ENCODE assay signal across 22 cellular contexts in the genomic region with DNA sequence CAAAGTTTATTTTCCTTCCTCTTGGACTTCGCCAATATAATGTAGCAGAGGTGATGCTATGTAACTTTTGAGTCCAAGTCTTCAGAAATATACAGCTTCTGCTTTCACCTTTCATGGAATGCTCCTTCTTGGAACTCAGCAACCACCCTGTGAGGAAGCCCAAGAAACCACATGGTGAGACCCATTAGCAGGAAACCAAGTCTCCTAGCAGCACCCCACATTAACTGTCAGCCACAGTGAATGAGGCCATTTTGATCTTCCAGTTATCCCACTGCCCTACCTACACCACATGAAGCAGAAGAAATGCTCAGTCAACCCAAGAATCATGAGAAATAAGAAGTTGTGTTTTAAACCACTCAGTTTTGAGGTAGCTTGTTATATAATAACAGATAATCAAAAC.
"Had no signal": no experiment of that assay in that cellular context is flagged by ENCODE, and none has a peak within 500 bp of the region (broad histone marks: within the 10 kb centered on the region; RNA-seq: fewer than 3 reads in every experiment).

No MANE protein-coding gene starts in this region.

- H3K4me1 Mint-ChIP-seq: endodermal cell, mesothelial cell of epicardium, naive B cell had no signal

- H3K27me3 Mint-ChIP-seq: dendritic cell treated with granulocyte-macrophage colony-stimulating factor and Interleukin-4, amounts not matched to agents 40 ng/mL and 50 ng/mL, for 4 days; effector memory CD8-positive, alpha-beta T cell; naive B cell had no signal

- H3K36me3 ChIP-seq: colonic mucosa, heart right ventricle, left lung, lower lobe of right lung had no signal

- H3K9me3 Mint-ChIP-seq: endodermal cell, mesothelial cell of epicardium had no signal

- H3K27ac ChIP-seq: colonic mucosa, epithelial cell of prostate, foreskin keratinocyte, heart right ventricle, left lung, lower lobe of right lung had no signal

- H3K36me3 Mint-ChIP-seq: mesothelial cell of epicardium, naive B cell had no signal

- H3K9me3 ChIP-seq: colonic mucosa, heart right ventricle, left lung, lower lobe of right lung, mucosa of descending colon had no signal

- H3K4me3 Mint-ChIP-seq: dendritic cell treated with granulocyte-macrophage colony-stimulating factor and Interleukin-4, amounts not matched to agents 40 ng/mL and 50 ng/mL, for 4 days; effector memory CD8-positive, alpha-beta T cell; endodermal cell; mesothelial cell of epicardium; naive B cell had no signal

- DNase-seq: colonic mucosa; cortex of kidney; effector CD8-positive, alpha-beta T cell; effector memory CD8-positive, alpha-beta T cell; endodermal cell; erythroblast; foreskin keratinocyte; glutamatergic neuron; head of caudate nucleus; heart right ventricle; hippocampal formation; left cardiac atrium; left lung; left ventricle myocardium superior; lower lobe of right lung; mesenchymal stem cell; mucosa of descending colon; naive B cell had no signal

- H3K4me1 ChIP-seq: colonic mucosa, foreskin keratinocyte, left lung, lower lobe of right lung had no signal

- H3K27me3 ChIP-seq: colonic mucosa, heart right ventricle, left lung had no signal

- ATAC-seq: effector memory CD8-positive, alpha-beta T cell; esophagus mucosa; foreskin keratinocyte; heart right ventricle; left cardiac atrium; left lung; left ventricle myocardium superior; lower lobe of right lung; mucosa of descending colon had no signal

- H3K27ac Mint-ChIP-seq: dendritic cell treated with granulocyte-macrophage colony-stimulating factor and Interleukin-4, amounts not matched to agents 40 ng/mL and 50 ng/mL, for 4 days; effector memory CD8-positive, alpha-beta T cell; endodermal cell; mesothelial cell of epicardium; naive B cell had no signal

- H3K4me3 ChIP-seq: colonic mucosa, heart right ventricle, left lung, lower lobe of right lung, mucosa of descending colon had no signal
